Comparison of ENCODE assay signal across 8 cellular contexts in genomic region chr6:122790740-122791679, GRCh38. TPM values are rescaled to one million over a fixed set of nuclear protein-coding genes. Genes with fewer than 3 reads are reported as not detected.
DNase-seq lines count a peak whose midpoint lies in the region; ATAC-seq and TF ChIP-seq lines count a peak whose summit lies in the region.

No MANE protein-coding gene starts in this region.

- H2BK20ac ChIP-seq in H9 (ENCODE audit: low read depth, low read length, poor library complexity, severe bottlenecking) = no peak overlapping the region

- no peaks in the 10 kb centered on the region for H3K79me2 ChIP-seq in H9 (ENCODE audit: insufficient read depth, low read length)

- no peak overlapping the region for H4K91ac ChIP-seq in H9 (ENCODE audit: insufficient read length, low read depth, low read length)

- no peaks in the 10 kb centered on the region for H4K20me1 ChIP-seq in H9 (ENCODE audit: control insufficient read depth, insufficient read depth, insufficient read length)

- no peak overlapping the region for H4K8ac ChIP-seq in H9 (replicated peaks; ENCODE audit: insufficient read length, low read depth, low read length)

- H3K4me1 Mint-ChIP-seq in H9 = peaks cover 38 to 39% of the 10 kb centered on the region in 2 experiments
- peaks cover 40% of the 10 kb centered on the region for H3K4me1 Mint-ChIP-seq in progenitor cell of endocrine pancreas (ENCODE audit: low read depth)

- H3K79me1 ChIP-seq in H9 (ENCODE audit: insufficient read depth, low read depth, low read length, poor library complexity, severe bottlenecking) = no peaks in the 10 kb centered on the region

- peaks cover 5% of the 10 kb centered on the region; the same call in 1 of the 2 replicates for H3K4me1 ChIP-seq in H9 (ENCODE audit: insufficient read depth, low read length)
- H3K4me1 ChIP-seq in RWPE2 (ENCODE audit: insufficient read depth, poor library complexity, severe bottlenecking) = no peaks in the 10 kb centered on the region

- no peak overlapping the region for H2BK12ac ChIP-seq in H9 (ENCODE audit: insufficient read length, low read depth, low read length)

- no peak overlapping the region for H2AK5ac ChIP-seq in H9 (ENCODE audit: insufficient read length, low read length)

- no peaks in the 10 kb centered on the region for H3K36me3 ChIP-seq in RWPE2 (ENCODE audit: low read depth)

- H3K9me3 ChIP-seq in H9 (ENCODE audit: control insufficient read depth, low read depth, low read length) (no peaks in the 10 kb centered on the region), RWPE2 (ENCODE audit: severe bottlenecking) (no peaks in the 10 kb centered on the region)

- H3K27me3 Mint-ChIP-seq in H9 (ENCODE audit: low read depth) = peaks cover 36% of the 10 kb centered on the region
- H3K27me3 Mint-ChIP-seq in progenitor cell of endocrine pancreas = peaks cover 3% of the 10 kb centered on the region

- peaks cover 3% of the 10 kb centered on the region; the same call in 1 of the 2 replicates for H3K27me3 ChIP-seq in H9 (ENCODE audit: insufficient read depth, low read length)
- no peaks in the 10 kb centered on the region for H3K27me3 ChIP-seq in RWPE2 (ENCODE audit: insufficient read depth, poor library complexity, severe bottlenecking)

- H2BK15ac ChIP-seq in H9 (ENCODE audit: low read depth, low read length) = no peak overlapping the region

- no peak overlapping the region for H3K18ac ChIP-seq in H9 (ENCODE audit: insufficient read length, low read depth, low read length)

- no peaks in the 10 kb centered on the region; a peak in 1 of 5 replicates for H3K9me3 Mint-ChIP-seq in H9
- no peaks in the 10 kb centered on the region for H3K9me3 Mint-ChIP-seq in progenitor cell of endocrine pancreas (ENCODE audit: low read depth)

- H3K14ac ChIP-seq in H9 (ENCODE audit: insufficient read depth, low read length) = no peak overlapping the region

- H3K4me3 Mint-ChIP-seq in H9 (peak overlapping the region; percentile 84 to 90; a peak in 4 of 5 replicates), progenitor cell of endocrine pancreas (ENCODE audit: low read depth) (peak overlapping the region; percentile 91)

- WGBS in H9 (ENCODE audit: extremely low coverage, insufficient read length, low lambda C conversion rate) = no CpG with 5 or more reads among the region's 10 CpGs
- 42% methylated on average over 10 of the region's 10 CpGs for WGBS in lower leg skin, 2 donors

- no peak overlapping the region for H2BK5ac ChIP-seq in H9 (ENCODE audit: insufficient read length, low read length)

- no peak overlapping the region for H3K56ac ChIP-seq in H9 (ENCODE audit: insufficient read length, low read depth, low read length)

- H2BK120ac ChIP-seq in H9 (ENCODE audit: low read depth, low read length, poor library complexity, severe bottlenecking) = no peak overlapping the region

- peak overlapping the region; percentile 93 for H3K4me2 ChIP-seq in H9 (ENCODE audit: insufficient read depth, insufficient read length, low read length)

- H2AFZ ChIP-seq in H9 (ENCODE audit: low read length) = no peak overlapping the region

- H3K36me3 Mint-ChIP-seq in H9 (ENCODE audit: insufficient read depth in 1 of 3, low read depth in 3 of 3) (no peaks in the 10 kb centered on the region), progenitor cell of endocrine pancreas (ENCODE audit: insufficient read depth) (no peaks in the 10 kb centered on the region)

- H3K4me3 ChIP-seq in RWPE2 (ENCODE audit: severe bottlenecking) (no peak overlapping the region), fibroblast of the aortic adventitia (ENCODE audit: low read depth, low read length) (peak overlapping the region; percentile 86), lower leg skin (ENCODE audit: low read depth, poor library complexity, severe bottlenecking) (no peak overlapping the region)

- H3K23ac ChIP-seq in H9 (ENCODE audit: insufficient read length, low read depth, low read length) = no peak overlapping the region

- H3T11ph ChIP-seq in H9 (ENCODE audit: low read length) = no peak overlapping the region

- no peak for TF ChIP-seq POLR2A in lower leg skin (IDR thresholded peaks at IDR 0.05)

- no peak overlapping the region for H3K27ac ChIP-seq in H9 (ENCODE audit: insufficient read length, low read depth, low read length)
- peak overlapping the region; percentile 65 for H3K27ac ChIP-seq in RWPE2 (ENCODE audit: poor library complexity, severe bottlenecking)

- H3K9ac ChIP-seq in H9 (ENCODE audit: extremely low read depth, insufficient read length, low read length) = no peak overlapping the region

- ATAC-seq in RWPE2 (ENCODE audit: low read depth) (no peak), HG03521 (IDR thresholded peaks at IDR 0.05; ENCODE audit: unreplicated experiment) (no peak)

- H4K5ac ChIP-seq in H9 (ENCODE audit: insufficient read length, low read depth, low read length) = no peak overlapping the region

- intact Hi-C loops in lower leg skin (cut with DNase I; ENCODE audit: low total_unique reads) = no loop called here

- no peak overlapping the region for H3K4ac ChIP-seq in H9 (ENCODE audit: low read depth, low read length)

- DNase-seq in H9 = no peak
- no peak for DNase-seq in RWPE2 (ENCODE audit: low spot score)
- DNase-seq in fibroblast of the aortic adventitia (ENCODE audit: low read depth) = no peak
- no peak for DNase-seq in progenitor cell of endocrine pancreas (ENCODE audit: low spot score, unreplicated experiment)
- DNase-seq in stimulated activated CD8-positive, alpha-beta memory T cell treated with anti-CD3 and anti-CD28 coated beads, Interleukin-4, amount 100 ng/mL, for 48 hours = no peak
- DNase-seq in lower leg skin (ENCODE audit: low spot score in 2 of 2) = no peak
- DNase-seq in mesenteric fat pad (ENCODE audit: low spot score) = no peak

- H3K27ac Mint-ChIP-seq in H9 (no peak overlapping the region), progenitor cell of endocrine pancreas (peak overlapping the region; percentile 98)

- peaks cover 11% of the 10 kb centered on the region for H3K23me2 ChIP-seq in H9 (ENCODE audit: insufficient read length, low read depth, low read length, poor library complexity, severe bottlenecking)

- no peak for TF ChIP-seq CTCF in H9 (conservative IDR thresholded peaks at IDR 0.05)
- TF ChIP-seq CTCF in RWPE2 (IDR thresholded peaks at IDR 0.05; ENCODE audit: poor library complexity, severe bottlenecking) = no peak
- no peak for TF ChIP-seq CTCF in fibroblast of the aortic adventitia (IDR thresholded peaks at IDR 0.05; ENCODE audit: insufficient read depth, low read length)
- no peak for TF ChIP-seq CTCF in progenitor cell of endocrine pancreas (IDR thresholded peaks at IDR 0.05; ENCODE audit: unreplicated experiment)
- TF ChIP-seq CTCF in lower leg skin (IDR thresholded peaks at IDR 0.05) = no peak

RNA-seq across cellular contexts. Expression of gene SMPDL3A, which starts 2.0 kb away (rescaled TPM):
- total RNA-seq in H9 (2021) = 0.59 and 0.68 TPM in 2 replicates
- total RNA-seq in fibroblast of the aortic adventitia (ENCODE audit: low replicate concordance) = 18.6 and 19.6 TPM in 2 replicates
- 8.6 and 11.0 TPM in 2 replicates for total RNA-seq in progenitor cell of endocrine pancreas
- total RNA-seq in lower leg skin = 100 to 1,000 TPM; 109 to 120 (median 113) TPM
- 7.4 TPM for total RNA-seq in mesenteric fat pad

RNA-seq across cellular contexts. Expression of gene FABP7, which starts 11.5 kb away (rescaled TPM):
- total RNA-seq in H9 (2021) (3.3 and 3.9 TPM in 2 replicates), fibroblast of the aortic adventitia (ENCODE audit: low replicate concordance) (not detected in 2 replicates), progenitor cell of endocrine pancreas (6.8 and 7.2 TPM in 2 replicates), lower leg skin (10 to 100 TPM; 22.4 to 78.8 (median 43.2) TPM), mesenteric fat pad (not detected)
